12 cellular contexts compared by ENCODE assay signal in the genomic region with DNA sequence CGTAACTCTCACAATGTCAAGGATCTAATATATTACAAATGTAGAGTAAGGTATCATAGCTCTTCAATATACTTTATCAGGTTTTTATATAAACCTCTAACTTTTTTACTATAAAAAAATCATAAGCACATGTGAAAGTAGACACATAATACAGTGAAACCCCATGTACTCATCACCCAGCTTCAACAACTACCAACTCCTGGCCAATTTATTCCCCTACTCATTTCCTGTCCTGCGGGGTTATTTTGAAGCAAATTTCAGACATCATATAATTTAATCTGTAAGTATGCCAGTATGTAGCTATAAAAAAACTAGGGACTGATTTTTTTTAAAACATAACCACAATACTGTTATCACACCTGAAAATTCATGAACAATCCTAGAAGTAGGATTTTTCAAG.
"Had no signal": no experiment of that assay in that cellular context is flagged by ENCODE, and none has a peak within 500 bp of the region (broad histone marks: within the 10 kb centered on the region; RNA-seq: fewer than 3 reads in every experiment).

No MANE protein-coding gene starts in this region.

- H3K27ac ChIP-seq: gastrocnemius medialis, heart right ventricle had no signal

- DNase-seq: activated CD4-positive, alpha-beta T cell treated with anti-CD3 and anti-CD28 coated beads, Interleukin-2, amount 50 U/mL, for 48 hours; caudate nucleus; cortex of kidney; effector memory CD4-positive, alpha-beta T cell; gastrocnemius medialis; heart right ventricle; midbrain; stimulated activated CD4-positive, alpha-beta T cell treated with anti-CD3 and anti-CD28 coated beads, Interleukin-15, amount 100 ng/mL, for 24 hours; stimulated activated CD4-positive, alpha-beta T cell treated with anti-CD3 and anti-CD28 coated beads, Interleukin-4, amount 100 ng/mL, for 24 hours; thyroid gland; uterus had no signal

- H3K4me3 Mint-ChIP-seq: T-helper 1 cell treated with Interleukin-12 subunit alpha and Interleukin-12 subunit beta and Interleukin-4 antibody, amounts not matched to agents 30 μg/mL and 1 μg/mL, for 36 hours had no signal

- H3K27me3 ChIP-seq: gastrocnemius medialis, heart right ventricle, thyroid gland, uterus had no signal

- ATAC-seq: gastrocnemius medialis, heart right ventricle had no signal

- H3K27ac Mint-ChIP-seq: T-helper 1 cell treated with Interleukin-12 subunit alpha and Interleukin-12 subunit beta and Interleukin-4 antibody, amounts not matched to agents 30 μg/mL and 1 μg/mL, for 36 hours had no signal

- H3K9me3 ChIP-seq: gastrocnemius medialis, heart right ventricle, thyroid gland, uterus had no signal

- H3K9me3 Mint-ChIP-seq: T-helper 1 cell treated with Interleukin-12 subunit alpha and Interleukin-12 subunit beta and Interleukin-4 antibody, amounts not matched to agents 30 μg/mL and 1 μg/mL, for 36 hours had no signal

- H3K36me3 ChIP-seq: gastrocnemius medialis, thyroid gland, uterus had no signal

- H3K4me3 ChIP-seq: gastrocnemius medialis, heart right ventricle, thyroid gland, uterus had no signal

- H3K4me1 ChIP-seq: gastrocnemius medialis, uterus had no signal
